Comparison of ENCODE assay signal across 19 cellular contexts in the genomic region with DNA sequence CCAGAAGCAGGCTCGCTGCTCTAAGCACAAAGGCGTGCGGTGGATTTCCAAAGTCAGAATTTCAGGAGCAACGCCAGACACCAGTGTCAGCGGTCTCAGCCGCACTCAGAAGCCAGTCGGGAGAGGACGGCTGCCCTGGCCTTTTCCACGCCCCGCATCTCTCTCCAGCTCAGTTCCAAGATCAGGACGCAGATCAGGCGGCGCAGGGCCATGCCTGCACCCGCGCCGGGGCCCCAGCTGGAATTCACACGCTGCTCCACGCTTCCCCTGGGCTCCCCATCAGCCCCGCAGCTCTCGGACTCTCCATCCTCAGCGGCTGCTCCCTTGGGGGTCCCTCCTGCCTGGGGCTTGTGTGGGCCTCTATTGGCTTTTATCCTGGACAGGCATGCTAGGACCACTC. TPM values are rescaled to one million over a fixed set of nuclear protein-coding genes. Genes with fewer than 3 reads are reported as not detected.
DNase-seq lines count a peak whose midpoint lies in the region; ATAC-seq and TF ChIP-seq lines count a peak whose summit lies in the region.
"Had no signal": no experiment of that assay in that cellular context is flagged by ENCODE, and none has a peak within 500 bp of the region (broad histone marks: within the 10 kb centered on the region; RNA-seq: fewer than 3 reads in every experiment).

No MANE protein-coding gene starts in this region.

- no peak for TF ChIP-seq CTCF in GM23338 (conservative IDR thresholded peaks at IDR 0.05; ENCODE audit: low read depth in 2 of 2)
- TF ChIP-seq CTCF in upper lobe of right lung (IDR thresholded peaks at IDR 0.05), result no peak

- H3K27me3 ChIP-seq in GM23338 (ENCODE audit: insufficient read depth) (no peaks in the 10 kb centered on the region), upper lobe of right lung (peaks cover 5% of the 10 kb centered on the region)
- H3K27me3 ChIP-seq: SJSA1 had no signal

- CTCF ChIA-PET in activated CD8-positive, alpha-beta T cell treated with anti-CD3 and anti-CD28 coated beads, Interleukin-2, amount 10 ng/mL, durations not matched to agents 7 days and 5 days (lab: Charles Lee), result no interaction called here

- ATAC-seq in GM23338 (peak; percentile 59), upper lobe of right lung (peak; percentile 27)
- ATAC-seq in activated CD8-positive, alpha-beta T cell treated with anti-CD3 and anti-CD28 coated beads, Interleukin-2, amount 10 ng/mL, durations not matched to agents 7 days and 5 days, result no peak
- ATAC-seq: HCT116 had no signal

- H3K9me3 Mint-ChIP-seq in GM23338, result peaks cover 4% of the 10 kb centered on the region
- H3K9me3 Mint-ChIP-seq in activated CD8-positive, alpha-beta T cell treated with anti-CD3 and anti-CD28 coated beads, Interleukin-2, amount 10 ng/mL, durations not matched to agents 7 days and 5 days (ENCODE audit: insufficient read depth), result peaks cover 5% of the 10 kb centered on the region

- H4K20me1 ChIP-seq in GM23338 (replicated peaks; ENCODE audit: insufficient read depth), result no peaks in the 10 kb centered on the region

- H2AFZ ChIP-seq in GM23338, result peak overlapping the region; percentile 43; the same call in 1 of the 2 replicates

- no peaks in the 10 kb centered on the region for H3K79me2 ChIP-seq in GM23338 (replicated peaks; ENCODE audit: insufficient read depth)

- H3K4me1 ChIP-seq in GM23338 (ENCODE audit: insufficient read depth) (no peaks in the 10 kb centered on the region), upper lobe of right lung (peaks cover 6% of the 10 kb centered on the region)

- intact Hi-C loops in upper lobe of right lung (cut with DNase I), result no loop called here

- H3K9me2 ChIP-seq in GM23338 (ENCODE audit: insufficient read depth), result no peaks in the 10 kb centered on the region

- H3K4me2 ChIP-seq in GM23338, result no peak overlapping the region

- DNase-seq in GM23338 (ENCODE audit: low spot score), result no peak
- peak; percentile 69 for DNase-seq in SHP77 treated with DMSO at 0.1 percent for 48 hours (lab: John Stamatoyannopoulos, UW)
- peak; percentile 46 for DNase-seq in left kidney (ENCODE audit: low read depth, low spot score)
- no peak for DNase-seq in upper lobe of right lung
- no peak for DNase-seq in activated CD8-positive, alpha-beta T cell treated with anti-CD3 and anti-CD28 coated beads, Interleukin-2, amount 10 ng/mL, durations not matched to agents 7 days and 5 days
- DNase-seq in stimulated activated CD4-positive, alpha-beta T cell treated with anti-CD3 and anti-CD28 coated beads, Interleukin-1b, Interleukin-23, amount 100 ng/mL, for 48 hours, result no peak
- no peak for DNase-seq in DMS53 (lab: John Stamatoyannopoulos, UW)
- DNase-seq: EL, GF-D8, NCI-H1105, NCI-H146, NCI-H2029, NCI-H226, NCI-H510A treated with DMSO at 0.1 percent for 48 hours, NCI-H748 treated with DMSO at 0.1 percent for 48 hours had no signal

- H3K36me3 ChIP-seq in GM23338 (ENCODE audit: insufficient read depth), result no peaks in the 10 kb centered on the region
- H3K36me3 ChIP-seq in upper lobe of right lung, result no peaks in the 10 kb centered on the region
- H3K36me3 ChIP-seq: SJSA1 had no signal

- H3K4me3 ChIP-seq in GM23338, result no peak overlapping the region
- no peak overlapping the region for H3K4me3 ChIP-seq in upper lobe of right lung
- H3K4me3 ChIP-seq: SJSA1 had no signal

- H3K36me3 Mint-ChIP-seq in GM23338 (ENCODE audit: low read depth), result peaks cover 3% of the 10 kb centered on the region; the same call in 2 of the 3 replicates
- peaks cover under 1% of the 10 kb centered on the region for H3K36me3 Mint-ChIP-seq in activated CD8-positive, alpha-beta T cell treated with anti-CD3 and anti-CD28 coated beads, Interleukin-2, amount 10 ng/mL, durations not matched to agents 7 days and 5 days (ENCODE audit: low read depth)

- POLR2A ChIA-PET in activated CD8-positive, alpha-beta T cell treated with anti-CD3 and anti-CD28 coated beads, Interleukin-2, amount 10 ng/mL, durations not matched to agents 7 days and 5 days (lab: Charles Lee), result no interaction called here

- no peak overlapping the region for H3K27ac ChIP-seq in GM23338 (ENCODE audit: low read depth)
- H3K27ac ChIP-seq in upper lobe of right lung, result no peak overlapping the region
- H3K27ac ChIP-seq: C4-2B, RWPE1, SJSA1 had no signal

- H3K27me3 Mint-ChIP-seq in GM23338 (ENCODE audit: insufficient read depth, low read depth, poor library complexity), result no peaks in the 10 kb centered on the region
- no peaks in the 10 kb centered on the region for H3K27me3 Mint-ChIP-seq in activated CD8-positive, alpha-beta T cell treated with anti-CD3 and anti-CD28 coated beads, Interleukin-2, amount 10 ng/mL, durations not matched to agents 7 days and 5 days (ENCODE audit: low read depth)

- H3K27ac Mint-ChIP-seq in GM23338, result no peak overlapping the region
- H3K27ac Mint-ChIP-seq in activated CD8-positive, alpha-beta T cell treated with anti-CD3 and anti-CD28 coated beads, Interleukin-2, amount 10 ng/mL, durations not matched to agents 7 days and 5 days, result no peak overlapping the region

- no peaks in the 10 kb centered on the region for H3K4me1 Mint-ChIP-seq in GM23338
- no peaks in the 10 kb centered on the region for H3K4me1 Mint-ChIP-seq in activated CD8-positive, alpha-beta T cell treated with anti-CD3 and anti-CD28 coated beads, Interleukin-2, amount 10 ng/mL, durations not matched to agents 7 days and 5 days (ENCODE audit: low read depth)

- no peaks in the 10 kb centered on the region for H3K9me3 ChIP-seq in upper lobe of right lung
- H3K9me3 ChIP-seq: SJSA1 had no signal

- H3F3A ChIP-seq in GM23338 (replicated peaks; ENCODE audit: low read depth), result no peaks in the 10 kb centered on the region

- no peak overlapping the region for H3K4me3 Mint-ChIP-seq in GM23338
- no peak overlapping the region for H3K4me3 Mint-ChIP-seq in activated CD8-positive, alpha-beta T cell treated with anti-CD3 and anti-CD28 coated beads, Interleukin-2, amount 10 ng/mL, durations not matched to agents 7 days and 5 days

TF ChIP-seq in GM23338, 12 proteins besides CTCF, POLR2A, EP300 and RAD21 (continues in another document):
- TF ChIP-seq ZNF114 (CRISPR knock-in tag; IDR thresholded peaks at IDR 0.05) (no peak), STAT1 (IDR thresholded peaks at IDR 0.05; ENCODE audit: unreplicated experiment) (no peak), POLR2AphosphoS5 (IDR thresholded peaks at IDR 0.05; ENCODE audit: low read depth) (no peak), ZNF331 (CRISPR knock-in tag; IDR thresholded peaks at IDR 0.05; ENCODE audit: low read depth) (no peak), EZH2phosphoT487 (IDR thresholded peaks at IDR 0.05; ENCODE audit: unreplicated experiment) (no peak), EZH2 (IDR thresholded peaks at IDR 0.05; ENCODE audit: low read depth, unreplicated experiment) (no peak), NANOG (IDR thresholded peaks at IDR 0.05; ENCODE audit: borderline replicate concordance) (no peak), JUNB (IDR thresholded peaks at IDR 0.05; ENCODE audit: unreplicated experiment) (no peak)
- TF ChIP-seq, protein P1, sequence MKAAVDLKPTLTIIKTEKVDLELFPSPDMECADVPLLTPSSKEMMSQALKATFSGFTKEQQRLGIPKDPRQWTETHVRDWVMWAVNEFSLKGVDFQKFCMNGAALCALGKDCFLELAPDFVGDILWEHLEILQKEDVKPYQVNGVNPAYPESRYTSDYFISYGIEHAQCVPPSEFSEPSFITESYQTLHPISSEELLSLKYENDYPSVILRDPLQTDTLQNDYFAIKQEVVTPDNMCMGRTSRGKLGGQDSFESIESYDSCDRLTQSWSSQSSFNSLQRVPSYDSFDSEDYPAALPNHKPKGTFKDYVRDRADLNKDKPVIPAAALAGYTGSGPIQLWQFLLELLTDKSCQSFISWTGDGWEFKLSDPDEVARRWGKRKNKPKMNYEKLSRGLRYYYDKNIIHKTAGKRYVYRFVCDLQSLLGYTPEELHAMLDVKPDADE (IDR thresholded peaks at IDR 0.05), result no peak

RNA-seq across cellular contexts. Expression of gene TMEM18, which starts 14.6 kb away (rescaled TPM):
- 15.0 and 18.4 TPM in 2 replicates for total RNA-seq in GM23338 (2014; rRNA removed; shearing (Covaris generic))
- 39.5 and 41.9 TPM in 2 replicates for polyA plus RNA-seq in GM23338 (2016; fragmentation: Nextera tagmentation; extraction: Ambion mirVana)
- 21.3 TPM for total RNA-seq in upper lobe of right lung
- total RNA-seq in activated CD8-positive, alpha-beta T cell treated with anti-CD3 and anti-CD28 coated beads, Interleukin-2, amount 10 ng/mL, durations not matched to agents 7 days and 5 days, result 10 to 100 TPM; 31.1 to 32.0 TPM

Comparison
In these comparisons a context has a peak if more than half of its experiments do, and no peak if none do; other contexts are left out.
1. DNase-seq: peak in SHP77 treated with DMSO at 0.1 percent for 48 hours (single experiment) and left kidney (single experiment); none in GM23338 (single experiment), upper lobe of right lung (single experiment), activated CD8-positive, alpha-beta T cell treated with anti-CD3 and anti-CD28 coated beads, Interleukin-2, amount 10 ng/mL, durations not matched to agents 7 days and 5 days (single experiment), stimulated activated CD4-positive, alpha-beta T cell treated with anti-CD3 and anti-CD28 coated beads, Interleukin-1b, Interleukin-23, amount 100 ng/mL, for 48 hours (single experiment) and DMS53 (single experiment).